Comparison of ENCODE assay signal across 19 cellular contexts in genomic region chr13:106529415-106530208, GRCh38. TPM values are rescaled to one million over a fixed set of nuclear protein-coding genes. Genes with fewer than 3 reads are reported as not detected.
A peak's percentile ranks its signal among the peaks of the same experiment; 100 is the strongest.
DNase-seq lines count a peak whose midpoint lies in the region; ATAC-seq, FAIRE-seq and TF ChIP-seq lines count a peak whose summit lies in the region.
"Had no signal": no experiment of that assay in that cellular context is flagged by ENCODE, and none has a peak within 500 bp of the region (broad histone marks: within the 10 kb centered on the region; RNA-seq: fewer than 3 reads in every experiment).

No MANE protein-coding gene starts in this region.

- H4K20me1 ChIP-seq in endothelial cell of umbilical vein (replicated peaks; ENCODE audit: control insufficient read depth, extremely low read depth, insufficient read depth, low read length) = peaks cover 2% of the 10 kb centered on the region

- H3K9ac ChIP-seq in endothelial cell of umbilical vein (replicated peaks; ENCODE audit: extremely low read depth, insufficient read depth, low read length) = no peak overlapping the region

- no peak for FAIRE-seq in endothelial cell of umbilical vein (lab: Jason Lieb, UNC)
- FAIRE-seq: A549 had no signal

- H3K9me1 ChIP-seq in endothelial cell of umbilical vein (replicated peaks; ENCODE audit: control insufficient read depth, extremely low read depth, insufficient read depth, low read length) = no peaks in the 10 kb centered on the region

- H3K4me1 Mint-ChIP-seq in nephron progenitor cell = peaks cover 84% of the 10 kb centered on the region

- H3K4me1 ChIP-seq in BE2C = peaks cover 44% of the 10 kb centered on the region
- H3K4me1 ChIP-seq in Panc1 (ENCODE audit: control insufficient read depth, insufficient read depth, low read length) = peaks cover 7% of the 10 kb centered on the region
- peaks cover 21% of the 10 kb centered on the region for H3K4me1 ChIP-seq in endothelial cell of umbilical vein (ENCODE audit: control insufficient read depth, extremely low read depth, insufficient read depth, low read length)
- H3K4me1 ChIP-seq: A549 had no signal

- peaks cover 69% of the 10 kb centered on the region for H3K79me2 ChIP-seq in endothelial cell of umbilical vein (ENCODE audit: control insufficient read depth, insufficient read depth, low read length)

- no peaks in the 10 kb centered on the region for H3K9me3 Mint-ChIP-seq in nephron progenitor cell
- H3K9me3 Mint-ChIP-seq: activated naive CD8-positive, alpha-beta T cell treated with anti-CD3 and anti-CD28 coated beads, Interleukin-2, amount 50 U/mL, for 24 hours had no signal

- in situ Hi-C loops in Panc1 (cut with HindIII; ENCODE audit: low pct_unique_long_range_greater_than_20kb, low sequenced_read_pairs) = no loop called here

- BruUV-seq in Panc1 (replicated peaks; lab: Mats Ljungman, UMichigan) = no TSS peak
- BruUV-seq in endothelial cell of umbilical vein (replicated peaks; lab: Mats Ljungman, UMichigan) = no TSS peak

- intact Hi-C loops in Panc1 (cut with micrococcal nuclease; ENCODE audit: unreplicated experiment) = loop anchor here (10.0 kb wide), 2 partner anchors 1115 to 1955 kb away; no protein-coding TSS in a partner anchor
- intact Hi-C loops in endothelial cell of umbilical vein (cut with micrococcal nuclease) = loop anchor here (5.0 to 10.0 kb wide), 6 partner anchors 612 to 1545 kb away; no protein-coding TSS in a partner anchor

- peaks cover 7% of the 10 kb centered on the region for H3K27me3 Mint-ChIP-seq in nephron progenitor cell (ENCODE audit: low read depth, poor library complexity)

- H3K36me3 Mint-ChIP-seq in nephron progenitor cell (ENCODE audit: low read depth) = peaks cover 10% of the 10 kb centered on the region

- dilution Hi-C loops in endothelial cell of umbilical vein (cut with MboI; ENCODE audit: extremely low pct_ligation_motif_present, low sequenced_read_pairs) = no loop called here

- TF ChIP-seq POLR2A in endothelial cell of umbilical vein (IDR thresholded peaks at IDR 0.05; ENCODE audit: low read depth, low read length) = no peak

- 0 out of 2 replicates have a peak overlapping the region, but pooled peaks have one; percentile 39 for H3K27ac ChIP-seq in Panc1 (ENCODE audit: low read length)
- no peak overlapping the region for H3K27ac ChIP-seq in endothelial cell of umbilical vein (ENCODE audit: insufficient read depth, low read depth, low read length)
- H3K27ac ChIP-seq: A549, testis had no signal

- POLR2A ChIA-PET in Panc1 (lab: Charles Lee) = no interaction called here
- POLR2A ChIA-PET in endothelial cell of umbilical vein (lab: Charles Lee) = no interaction called here

- ATAC-seq in Panc1 (no peak), GM21360 (IDR thresholded peaks at IDR 0.05; ENCODE audit: unreplicated experiment) (no peak)
- ATAC-seq: A549; activated naive CD8-positive, alpha-beta T cell treated with anti-CD3 and anti-CD28 coated beads, Interleukin-2, amount 50 U/mL, for 24 hours had no signal

- no peak for DNase-seq in BE2C
- no peak for DNase-seq in Panc1 (ENCODE audit: low read depth, low spot score)
- DNase-seq in endothelial cell of umbilical vein (ENCODE audit: low read depth, low spot score) = peak; percentile 30
- DNase-seq in nephron progenitor cell = no peak
- no peak for DNase-seq in activated CD8-positive, alpha-beta memory T cell treated with anti-CD3 and anti-CD28 coated beads, Interleukin-2, amount 50 U/mL, for 4 hours
- no peak for DNase-seq in iPS-NIHi7 (ENCODE audit: extremely low spot score)
- DNase-seq in stimulated activated CD4-positive, alpha-beta T cell treated with anti-CD3 and anti-CD28 coated beads, Interleukin-4, amount 100 ng/mL, for 24 hours = no peak
- DNase-seq: activated naive CD8-positive, alpha-beta T cell treated with anti-CD3 and anti-CD28 coated beads, Interleukin-2, amount 50 U/mL, for 24 hours; activated T-cell treated with anti-CD3 and anti-CD28 coated beads for 4 hours; DMS153; effector memory CD4-positive, alpha-beta T cell; GOT3; hippocampal formation; mesenchymal stem cell; NCI-H1105 treated with DMSO at 0.1 percent for 48 hours; SHP77; testis had no signal

- H3K9me3 ChIP-seq in BE2C (no peaks in the 10 kb centered on the region), Panc1 (ENCODE audit: control insufficient read depth, insufficient read depth, low read depth, low read length) (no peaks in the 10 kb centered on the region), endothelial cell of umbilical vein (replicated peaks; ENCODE audit: control insufficient read depth, insufficient read depth, low read length) (no peaks in the 10 kb centered on the region)
- H3K9me3 ChIP-seq: A549, testis had no signal

- no peak for TF ChIP-seq CTCF in BE2C (IDR thresholded peaks at IDR 0.05; ENCODE audit: low read depth, low read length)
- TF ChIP-seq CTCF in Panc1 (IDR thresholded peaks at IDR 0.05) = no peak
- TF ChIP-seq CTCF in endothelial cell of umbilical vein (IDR thresholded peaks at IDR 0.05; ENCODE audit: extremely low read depth in 1 of 2, insufficient read depth in 1 of 2, low read depth in 1 of 2, low read length in 2 of 2) = no peak
- TF ChIP-seq CTCF in nephron progenitor cell (IDR thresholded peaks at IDR 0.05) = no peak

- H3K4me3 ChIP-seq in BE2C (ENCODE audit: low read depth, low read length) (peak overlapping the region; percentile 85), Panc1 (ENCODE audit: low read depth in 2 of 2, low read length in 2 of 2) (no peak overlapping the region), endothelial cell of umbilical vein (replicated peaks in 1 of 3; ENCODE audit: insufficient read depth in 1 of 3, low read depth in 1 of 3, low read length in 3 of 3) (no peak overlapping the region)
- H3K4me3 ChIP-seq: A549, testis had no signal

- H3K27ac Mint-ChIP-seq in nephron progenitor cell = peak overlapping the region; percentile 89
- H3K27ac Mint-ChIP-seq: activated naive CD8-positive, alpha-beta T cell treated with anti-CD3 and anti-CD28 coated beads, Interleukin-2, amount 50 U/mL, for 24 hours had no signal

- CTCF ChIA-PET in Panc1 (lab: Charles Lee) = no interaction called here
- CTCF ChIA-PET in endothelial cell of umbilical vein (lab: Charles Lee) = interaction anchor here (1.7 to 5.1 kb wide), 2 partner anchors 54 to 446 kb away, joined by 4 to 31 read pairs; no protein-coding TSS in a partner anchor

- peak overlapping the region; percentile 98 for H3K4me3 Mint-ChIP-seq in nephron progenitor cell
- H3K4me3 Mint-ChIP-seq: activated naive CD8-positive, alpha-beta T cell treated with anti-CD3 and anti-CD28 coated beads, Interleukin-2, amount 50 U/mL, for 24 hours had no signal

- H3K4me2 ChIP-seq in endothelial cell of umbilical vein (ENCODE audit: insufficient read depth, low read length) = no peak overlapping the region
- H3K4me2 ChIP-seq: A549 had no signal

- H3K27me3 ChIP-seq in BE2C (no peaks in the 10 kb centered on the region), Panc1 (ENCODE audit: control insufficient read depth, insufficient read depth, low read length) (no peaks in the 10 kb centered on the region), endothelial cell of umbilical vein (ENCODE audit: control insufficient read depth in 2 of 2, insufficient read depth in 2 of 2, low read length in 2 of 2) (no peaks in the 10 kb centered on the region)
- H3K27me3 ChIP-seq: testis had no signal

- no peak overlapping the region for H2AFZ ChIP-seq in endothelial cell of umbilical vein (ENCODE audit: low read depth, low read length)

- H3K36me3 ChIP-seq in BE2C (peaks cover 5% of the 10 kb centered on the region; the same call in 1 of the 2 replicates), Panc1 (ENCODE audit: control insufficient read depth, insufficient read depth, low read length) (no peaks in the 10 kb centered on the region; the same call in 1 of the 2 replicates), endothelial cell of umbilical vein (ENCODE audit: control insufficient read depth in 2 of 2, extremely low read depth in 1 of 2, insufficient read depth in 2 of 2, low read length in 2 of 2) (peaks cover 0 to 3% of the 10 kb centered on the region in 2 experiments)

TF ChIP-seq in endothelial cell of umbilical vein, 7 proteins besides CTCF, POLR2A, EP300 and RAD21 (continues in another document):
- no peak for TF ChIP-seq MYC (IDR thresholded peaks at IDR 0.05; ENCODE audit: low read depth, low read length)
- no peak for TF ChIP-seq FOS (IDR thresholded peaks at IDR 0.05; ENCODE audit: borderline replicate concordance, insufficient read depth, low read length)
- TF ChIP-seq POLR2AphosphoS5 (IDR thresholded peaks at IDR 0.05; ENCODE audit: insufficient read depth, low read depth, low read length) = no peak
- no peak for TF ChIP-seq JUN (IDR thresholded peaks at IDR 0.05; ENCODE audit: borderline replicate concordance, insufficient read depth, insufficient read length, low read depth)
- TF ChIP-seq EZH2 (IDR thresholded peaks at IDR 0.05; ENCODE audit: borderline replicate concordance, low read depth, low read length, severe bottlenecking) = no peak

RNA-seq across cellular contexts. Expression of gene EFNB2, which starts 5.8 kb away (rescaled TPM):
- polyA plus RNA-seq in BE2C (2012; ENCODE audit: insufficient read depth, insufficient read length, low read depth) = 15.5 TPM
- 4.7 TPM for total RNA-seq in Panc1 (2021; ENCODE audit: unreplicated experiment)
- polyA plus RNA-seq in Panc1 (2012; ENCODE audit: insufficient read length) = 2.5 TPM
- 69.5 and 80.3 TPM in 2 replicates for total RNA-seq in endothelial cell of umbilical vein
- polyA plus RNA-seq in endothelial cell of umbilical vein = 42.0 and 50.4 TPM in 2 replicates
- polyA plus RNA-seq in endothelial cell of umbilical vein (2011; cell fraction: cytosol; rRNA removed) = 46.0 and 47.8 TPM in 2 replicates
- 125 and 151 TPM in 2 replicates for polyA plus RNA-seq in endothelial cell of umbilical vein (2011; cell fraction: nucleus; rRNA removed)
- polyA plus RNA-seq in endothelial cell of umbilical vein (2012) = 26.2 and 34.6 TPM in 2 replicates
- polyA minus RNA-seq in endothelial cell of umbilical vein = 97.3 and 109 TPM in 2 replicates
- polyA minus RNA-seq in endothelial cell of umbilical vein (2011; cell fraction: cytosol; rRNA and poly(A)+ RNA removed) = 0.51 TPM
- polyA minus RNA-seq in endothelial cell of umbilical vein (2011; cell fraction: nucleus; rRNA and poly(A)+ RNA removed) = 147 and 153 TPM in 2 replicates

RNA-seq across cellular contexts. Expression of gene ARGLU1, which starts 38.3 kb away (rescaled TPM):
- polyA plus RNA-seq in BE2C (2012; ENCODE audit: insufficient read depth, insufficient read length, low read depth) = 108 TPM
- total RNA-seq in Panc1 (2021; ENCODE audit: unreplicated experiment) (38.5 TPM), endothelial cell of umbilical vein (95.7 and 111 TPM in 2 replicates)
- 28.3 TPM for polyA plus RNA-seq in Panc1 (2012; ENCODE audit: insufficient read length)
- 41.8 and 44.4 TPM in 2 replicates for polyA plus RNA-seq in endothelial cell of umbilical vein
- polyA plus RNA-seq in endothelial cell of umbilical vein (2011; cell fraction: cytosol; rRNA removed) = 20.6 and 30.6 TPM in 2 replicates
- 361 and 575 TPM in 2 replicates for polyA plus RNA-seq in endothelial cell of umbilical vein (2011; cell fraction: nucleus; rRNA removed)
- polyA plus RNA-seq in endothelial cell of umbilical vein (2012) = 61.3 and 103 TPM in 2 replicates
- 30.9 and 31.1 TPM in 2 replicates for polyA minus RNA-seq in endothelial cell of umbilical vein
- 8.6 TPM for polyA minus RNA-seq in endothelial cell of umbilical vein (2011; cell fraction: cytosol; rRNA and poly(A)+ RNA removed)
- polyA minus RNA-seq in endothelial cell of umbilical vein (2011; cell fraction: nucleus; rRNA and poly(A)+ RNA removed) = 98.8 and 136 TPM in 2 replicates

Comparison
In these comparisons a context has a peak if more than half of its experiments do, and no peak if none do; other contexts are left out.
1. RNA of gene EFNB2, which starts 5.8 kb away (total RNA-seq): 69.5 to 80.3 TPM in endothelial cell of umbilical vein; 4.7 TPM in Panc1 (single experiment); every median in the first group is over 10 times any median in the second.